In genomic region chr4:1746265-1746691, GRCh38 we compare ENCODE assay signal across 1 cellular context.
A peak's percentile ranks its signal among the peaks of the same experiment; 100 is the strongest.
TF ChIP-seq lines count a peak whose summit lies in the region.

No MANE protein-coding gene starts in this region.

TF ChIP-seq in WTC11, 78 proteins besides CTCF, POLR2A, EP300 and RAD21 (continued from another document):
- TF ChIP-seq ATF6 (CRISPR knock-in tag; IDR thresholded peaks at IDR 0.05): no peak
- peak; percentile 56; the same call in 1 of the 2 replicates for TF ChIP-seq PRRX2 (CRISPR knock-in tag; IDR thresholded peaks at IDR 0.05)
- TF ChIP-seq, protein P1, sequence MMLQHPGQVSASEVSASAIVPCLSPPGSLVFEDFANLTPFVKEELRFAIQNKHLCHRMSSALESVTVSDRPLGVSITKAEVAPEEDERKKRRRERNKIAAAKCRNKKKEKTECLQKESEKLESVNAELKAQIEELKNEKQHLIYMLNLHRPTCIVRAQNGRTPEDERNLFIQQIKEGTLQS (CRISPR knock-in tag; conservative IDR thresholded peaks at IDR 0.05): no peak
